In the genomic region with DNA sequence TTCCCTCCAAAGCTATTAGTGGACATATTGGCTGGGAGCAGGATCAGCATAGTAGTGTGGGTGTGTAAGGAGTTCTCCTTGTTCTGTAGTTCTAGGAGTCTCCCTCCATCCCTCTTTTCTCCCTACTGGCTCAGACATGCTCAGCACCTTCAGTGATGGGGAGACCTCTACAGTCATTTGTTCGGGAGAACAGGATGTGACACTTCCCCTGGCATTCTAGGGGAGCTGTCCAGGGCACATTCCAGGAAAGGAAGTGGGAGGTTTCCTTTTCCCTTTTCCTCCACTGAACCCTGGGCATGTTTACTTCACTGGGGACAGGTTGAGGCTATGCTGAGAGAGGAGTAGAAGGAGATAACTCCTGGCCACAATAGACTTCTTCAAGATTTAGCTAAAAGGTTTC, we compare ENCODE assay signal across 20 cellular contexts.
"Had no signal": no experiment of that assay in that cellular context is flagged by ENCODE, and none has a peak within 500 bp of the region (broad histone marks: within the 10 kb centered on the region; RNA-seq: fewer than 3 reads in every experiment).

No MANE protein-coding gene starts in this region.

- DNase-seq: activated B cell treated with CpG ODN at 0.5 μM for 24 hours; activated CD4-positive, alpha-beta T cell treated with anti-CD3 and anti-CD28 coated beads for 48 hours; activated gamma-delta T cell treated with Interleukin-2 at 50 U/mL for 16 hours; activated naive CD8-positive, alpha-beta T cell treated with anti-CD3 and anti-CD28 coated beads, Interleukin-2, amount 10 ng/mL, durations not matched to agents 7 days and 5 days; anterior cingulate cortex; dorsolateral prefrontal cortex; hypothalamus; immature natural killer cell; midbrain; ovary; sigmoid colon; stimulated activated CD4-positive, alpha-beta T cell treated with anti-CD3 and anti-CD28 coated beads, Interleukin-12 subunit alpha, Interleukin-12 subunit beta, amount 100 ng/mL, for 4 hours; stimulated activated CD4-positive, alpha-beta T cell treated with anti-CD3 and anti-CD28 coated beads, Interleukin-2, amount 100 ng/mL, for 24 hours; SW 1271; thyroid gland had no signal

- H3K36me3 Mint-ChIP-seq: activated naive CD8-positive, alpha-beta T cell treated with anti-CD3 and anti-CD28 coated beads, Interleukin-2, amount 10 ng/mL, durations not matched to agents 7 days and 5 days; stimulated activated memory B cell treated with anti-CD40 and anti-IgM and Interleukin-4, amounts not matched to agents 10 μg/mL and 1 μg/mL and 100 μg/mL, for 72 hours had no signal

- H3K36me3 ChIP-seq: breast epithelium, ovary, sigmoid colon, thyroid gland had no signal

- FAIRE-seq: TTC549, urothelium cell line had no signal

- H3K4me1 ChIP-seq: breast epithelium, sigmoid colon had no signal

- H3K4me3 ChIP-seq: breast epithelium, dorsolateral prefrontal cortex, lung, ovary, sigmoid colon, thyroid gland had no signal

- H3K27ac ChIP-seq: breast epithelium, dorsolateral prefrontal cortex, ovary, sigmoid colon, thyroid gland had no signal

- H3K4me1 Mint-ChIP-seq: activated B cell treated with CpG ODN at 0.5 μM for 24 hours; activated naive CD8-positive, alpha-beta T cell treated with anti-CD3 and anti-CD28 coated beads, Interleukin-2, amount 10 ng/mL, durations not matched to agents 7 days and 5 days; immature natural killer cell; stimulated activated memory B cell treated with anti-CD40 and anti-IgM and Interleukin-4, amounts not matched to agents 10 μg/mL and 1 μg/mL and 100 μg/mL, for 72 hours had no signal

- H3K27ac Mint-ChIP-seq: activated B cell treated with CpG ODN at 0.5 μM for 24 hours; activated naive CD8-positive, alpha-beta T cell treated with anti-CD3 and anti-CD28 coated beads, Interleukin-2, amount 10 ng/mL, durations not matched to agents 7 days and 5 days; immature natural killer cell; stimulated activated memory B cell treated with anti-CD40 and anti-IgM and Interleukin-4, amounts not matched to agents 10 μg/mL and 1 μg/mL and 100 μg/mL, for 72 hours had no signal

- ATAC-seq: stimulated activated memory B cell treated with anti-CD40 and anti-IgM and Interleukin-4, amounts not matched to agents 10 μg/mL and 1 μg/mL and 100 μg/mL, for 72 hours had no signal

- H3K4me3 Mint-ChIP-seq: activated B cell treated with CpG ODN at 0.5 μM for 24 hours; activated naive CD8-positive, alpha-beta T cell treated with anti-CD3 and anti-CD28 coated beads, Interleukin-2, amount 10 ng/mL, durations not matched to agents 7 days and 5 days; immature natural killer cell; stimulated activated memory B cell treated with anti-CD40 and anti-IgM and Interleukin-4, amounts not matched to agents 10 μg/mL and 1 μg/mL and 100 μg/mL, for 72 hours had no signal

- H3K9me3 Mint-ChIP-seq: activated B cell treated with CpG ODN at 0.5 μM for 24 hours; activated naive CD8-positive, alpha-beta T cell treated with anti-CD3 and anti-CD28 coated beads, Interleukin-2, amount 10 ng/mL, durations not matched to agents 7 days and 5 days; immature natural killer cell; stimulated activated memory B cell treated with anti-CD40 and anti-IgM and Interleukin-4, amounts not matched to agents 10 μg/mL and 1 μg/mL and 100 μg/mL, for 72 hours had no signal

- H3K27me3 ChIP-seq: ovary, sigmoid colon, thyroid gland had no signal

- H3K9me3 ChIP-seq: breast epithelium, ovary, sigmoid colon, thyroid gland had no signal
